In the genomic region with DNA sequence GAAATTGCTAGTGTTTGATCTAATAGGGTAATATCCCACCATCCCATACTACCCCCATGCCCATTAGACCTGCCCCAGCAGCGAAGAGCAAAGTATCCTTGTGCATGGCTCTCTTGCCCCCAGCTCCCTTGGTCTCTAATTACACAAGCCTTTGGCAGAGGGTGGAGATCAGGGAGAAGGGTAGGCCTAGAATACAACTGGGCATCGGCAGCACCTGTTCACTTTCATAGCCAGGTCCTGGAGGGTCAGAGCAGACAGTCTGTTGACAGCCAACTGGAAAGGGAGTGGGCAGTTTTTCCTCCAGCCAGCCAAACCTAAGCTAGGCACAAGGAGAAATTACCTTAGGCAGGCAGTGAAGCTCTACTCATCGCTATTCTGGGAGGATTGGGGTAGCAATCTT, we compare ENCODE assay signal across 32 cellular contexts. TPM values are rescaled to one million over a fixed set of nuclear protein-coding genes. Genes with fewer than 3 reads are reported as not detected.
DNase-seq lines count a peak whose midpoint lies in the region; ATAC-seq, FAIRE-seq and TF ChIP-seq lines count a peak whose summit lies in the region.
"Had no signal": no experiment of that assay in that cellular context is flagged by ENCODE, and none has a peak within 500 bp of the region (broad histone marks: within the 10 kb centered on the region; RNA-seq: fewer than 3 reads in every experiment).

No MANE protein-coding gene starts in this region.

- ATAC-seq in stimulated activated effector memory CD8-positive, alpha-beta T cell treated with anti-CD3 and anti-CD28 coated beads, Interleukin-12 subunit alpha, Interleukin-12 subunit beta, amount 100 ng/mL, for 72 hours = no peak
- no peak for ATAC-seq in GM18505 (IDR thresholded peaks at IDR 0.05; ENCODE audit: unreplicated experiment)
- ATAC-seq: A549; CD8-positive, alpha-beta T cell; K562; Panc1 had no signal

- peaks cover 26% of the 10 kb centered on the region for H3K79me2 ChIP-seq in astrocyte (ENCODE audit: insufficient read depth, low read length)

- H3K4me3 ChIP-seq in HL-60 (replicated peaks; ENCODE audit: insufficient read depth, low read length) (no peak overlapping the region), astrocyte (ENCODE audit: insufficient read depth, low read depth, low read length) (no peak overlapping the region)
- H3K4me3 ChIP-seq: A549; BLaER1 treated with 17β-estradiol and CSF1 and Interleukin-3, amounts not matched to agents 10 nM and 100 nM; K562 had no signal

- H3K36me3 Mint-ChIP-seq in astrocyte (ENCODE audit: low read depth, unreplicated experiment) (peaks cover 6% of the 10 kb centered on the region), neural crest cell (ENCODE audit: low read depth) (peaks cover 10% of the 10 kb centered on the region)
- H3K36me3 Mint-ChIP-seq in stimulated activated effector memory CD8-positive, alpha-beta T cell treated with anti-CD3 and anti-CD28 coated beads, Interleukin-12 subunit alpha, Interleukin-12 subunit beta, amount 100 ng/mL, for 72 hours = peaks cover 8% of the 10 kb centered on the region

- no peak overlapping the region for H3K9ac ChIP-seq in astrocyte (ENCODE audit: low read length)
- H3K9ac ChIP-seq: BLaER1 treated with 17β-estradiol and CSF1 and Interleukin-3, amounts not matched to agents 10 nM and 100 nM had no signal

- no peaks in the 10 kb centered on the region for H4K20me1 ChIP-seq in astrocyte (ENCODE audit: insufficient read depth, low read length)
- H4K20me1 ChIP-seq: BLaER1 treated with 17β-estradiol and CSF1 and Interleukin-3, amounts not matched to agents 10 nM and 100 nM had no signal

- H3K27ac Mint-ChIP-seq in astrocyte (ENCODE audit: unreplicated experiment) (no peak overlapping the region), neural crest cell (ENCODE audit: unreplicated experiment) (no peak overlapping the region)
- H3K27ac Mint-ChIP-seq in stimulated activated effector memory CD8-positive, alpha-beta T cell treated with anti-CD3 and anti-CD28 coated beads, Interleukin-12 subunit alpha, Interleukin-12 subunit beta, amount 100 ng/mL, for 72 hours = peak overlapping the region; percentile 41
- H3K27ac Mint-ChIP-seq: CD8-positive, alpha-beta T cell had no signal

- no peaks in the 10 kb centered on the region for H3K9me3 Mint-ChIP-seq in astrocyte (ENCODE audit: unreplicated experiment)
- H3K9me3 Mint-ChIP-seq in neural crest cell = no peaks in the 10 kb centered on the region
- H3K9me3 Mint-ChIP-seq in stimulated activated effector memory CD8-positive, alpha-beta T cell treated with anti-CD3 and anti-CD28 coated beads, Interleukin-12 subunit alpha, Interleukin-12 subunit beta, amount 100 ng/mL, for 72 hours = no peaks in the 10 kb centered on the region
- H3K9me3 Mint-ChIP-seq: CD8-positive, alpha-beta T cell had no signal

- no peak overlapping the region for H2AFZ ChIP-seq in astrocyte (ENCODE audit: low read depth, low read length)

- H3K4me2 ChIP-seq in astrocyte (ENCODE audit: low read length) = no peak overlapping the region
- H3K4me2 ChIP-seq: A549; BLaER1 treated with 17β-estradiol and CSF1 and Interleukin-3, amounts not matched to agents 10 nM and 100 nM had no signal

- no peaks in the 10 kb centered on the region for H3K27me3 Mint-ChIP-seq in astrocyte (ENCODE audit: low read depth, unreplicated experiment)
- H3K27me3 Mint-ChIP-seq in neural crest cell (ENCODE audit: low read depth) = no peaks in the 10 kb centered on the region

- TF ChIP-seq CTCF in HL-60 (IDR thresholded peaks at IDR 0.05; ENCODE audit: insufficient read depth, low read length) = no peak
- TF ChIP-seq CTCF in astrocyte (IDR thresholded peaks at IDR 0.05; ENCODE audit: insufficient read depth, low read depth, low read length) = no peak
- no peak for TF ChIP-seq CTCF in neural crest cell (conservative IDR thresholded peaks at IDR 0.05)

- H3K27ac ChIP-seq in HL-60 (replicated peaks) (peak overlapping the region; percentile 83), astrocyte (ENCODE audit: low read depth, low read length) (no peak overlapping the region)
- H3K27ac ChIP-seq: BLaER1 treated with 17β-estradiol and CSF1 and Interleukin-3, amounts not matched to agents 10 nM and 100 nM; RWPE1 had no signal

- no peaks in the 10 kb centered on the region for H3K36me3 ChIP-seq in astrocyte (ENCODE audit: insufficient read depth, low read length)

- no peak for FAIRE-seq in astrocyte (lab: Jason Lieb, UNC)
- FAIRE-seq: A549, GM12891, H54, HTR-8/SVneo, K562 had no signal

- H3K27me3 ChIP-seq in HL-60 (ENCODE audit: insufficient read depth, poor library complexity, severe bottlenecking) (no peaks in the 10 kb centered on the region), astrocyte (ENCODE audit: insufficient read depth, low read length) (no peaks in the 10 kb centered on the region)
- H3K27me3 ChIP-seq: BLaER1 treated with 17β-estradiol and CSF1 and Interleukin-3, amounts not matched to agents 10 nM and 100 nM had no signal

- H3K4me1 Mint-ChIP-seq in astrocyte (ENCODE audit: low read depth, unreplicated experiment) (peaks cover 34% of the 10 kb centered on the region), neural crest cell (peaks cover 36% of the 10 kb centered on the region)
- H3K4me1 Mint-ChIP-seq in stimulated activated effector memory CD8-positive, alpha-beta T cell treated with anti-CD3 and anti-CD28 coated beads, Interleukin-12 subunit alpha, Interleukin-12 subunit beta, amount 100 ng/mL, for 72 hours = peaks cover 35% of the 10 kb centered on the region

- no peaks in the 10 kb centered on the region for H3K9me3 ChIP-seq in astrocyte (ENCODE audit: insufficient read depth, low read depth, low read length)
- H3K9me3 ChIP-seq: A549; BLaER1 treated with 17β-estradiol and CSF1 and Interleukin-3, amounts not matched to agents 10 nM and 100 nM had no signal

- H3K4me1 ChIP-seq in astrocyte (ENCODE audit: insufficient read depth, low read length) = peaks cover 34% of the 10 kb centered on the region

- H3K4me3 Mint-ChIP-seq in astrocyte (ENCODE audit: unreplicated experiment) = peak overlapping the region; percentile 57
- peak overlapping the region; percentile 61 for H3K4me3 Mint-ChIP-seq in neural crest cell
- H3K4me3 Mint-ChIP-seq in stimulated activated effector memory CD8-positive, alpha-beta T cell treated with anti-CD3 and anti-CD28 coated beads, Interleukin-12 subunit alpha, Interleukin-12 subunit beta, amount 100 ng/mL, for 72 hours = no peak overlapping the region
- H3K4me3 Mint-ChIP-seq: CD8-positive, alpha-beta T cell had no signal

- TF ChIP-seq POLR2A in GM18505 (IDR thresholded peaks at IDR 0.05; ENCODE audit: borderline replicate concordance, extremely low read depth, insufficient read depth, insufficient read length) = no peak

- no peak for DNase-seq in HL-60 (ENCODE audit: low read depth in 1 of 2, low spot score in 1 of 2)
- no peak for DNase-seq in astrocyte (ENCODE audit: low read depth)
- DNase-seq in neural crest cell (ENCODE audit: low read depth, low spot score) = no peak
- no peak for DNase-seq in stimulated activated effector memory CD8-positive, alpha-beta T cell treated with anti-CD3 and anti-CD28 coated beads, Interleukin-12 subunit alpha, Interleukin-12 subunit beta, amount 100 ng/mL, for 72 hours (ENCODE audit: low spot score in 2 of 2)
- DNase-seq in COR-L47 (lab: John Stamatoyannopoulos, UW) = no peak
- DNase-seq in germinal center (ENCODE audit: low spot score) = no peak
- DNase-seq: AML-193; Calu3; CD8-positive, alpha-beta T cell; DMS79 treated with DMSO at 0.1 percent for 48 hours; GF-D8; Kasumi-1; MV-4-11; NCI-H1105 treated with DMSO at 0.1 percent for 48 hours; NCI-H146; NCI-H2029; NCI-H446; NCI-H526; NCI-H82; SHP77 had no signal

RNA-seq across cellular contexts. Expression of a gene that starts 2.7 kb away (rescaled TPM):
- total RNA-seq in astrocyte = 17.8 and 19.5 TPM in 2 replicates
- 25.0 and 27.8 TPM in 2 replicates for total RNA-seq in neural crest cell

RNA-seq across cellular contexts. Expression of a gene that starts 26.1 kb away (rescaled TPM):
- total RNA-seq in astrocyte = not detected in 2 replicates
- total RNA-seq in neural crest cell = not detected in 2 replicates
- total RNA-seq: Calu3; CD8-positive, alpha-beta T cell; K562; M059J; OCI-LY7; SK-MEL-5 had no signal
